Comparison of ENCODE assay signal across 12 cellular contexts in genomic region chr9:72154468-72155281, GRCh38. TPM values are rescaled to one million over a fixed set of nuclear protein-coding genes. Genes with fewer than 3 reads are reported as not detected.
DNase-seq lines count a peak whose midpoint lies in the region; ATAC-seq, FAIRE-seq and TF ChIP-seq lines count a peak whose summit lies in the region.
"Had no signal": no experiment of that assay in that cellular context is flagged by ENCODE, and none has a peak within 500 bp of the region (broad histone marks: within the 10 kb centered on the region; RNA-seq: fewer than 3 reads in every experiment).

No MANE protein-coding gene starts in this region.

- ATAC-seq in GM18858 (IDR thresholded peaks at IDR 0.05; ENCODE audit: unreplicated experiment) (peak; percentile 70), HG03565 (IDR thresholded peaks at IDR 0.05; ENCODE audit: unreplicated experiment) (peak; percentile 67), HepG2 (peak; percentile 99)

- H3K4me1 Mint-ChIP-seq in activated T-helper 2 cell treated with anti-CD3 and anti-CD28 coated beads, Interferon-gamma antibody, Interleukin-2, Interleukin-4, amounts not matched to agents 10 μg/mL and 5 μg/mL and 100 μg/mL, durations not matched to agents 14 hours and 24 hours and 36 hours (ENCODE audit: low read depth): no peaks in the 10 kb centered on the region

- H3F3A ChIP-seq in GM23248 (ENCODE audit: insufficient read depth): no peaks in the 10 kb centered on the region

- H3K4me1 ChIP-seq in GM23248 (ENCODE audit: insufficient read depth): no peaks in the 10 kb centered on the region
- H3K4me1 ChIP-seq in HepG2 (ENCODE audit: insufficient read depth, low read length): peaks cover 21% of the 10 kb centered on the region

- no peak overlapping the region for H3K9ac ChIP-seq in GM23248
- H3K9ac ChIP-seq in HepG2 (ENCODE audit: insufficient read depth, low read depth, low read length): no peak overlapping the region

- no peak for TF ChIP-seq CTCF in HepG2 (CRISPR knock-in tag; IDR thresholded peaks at IDR 0.05)

- no peaks in the 10 kb centered on the region for H3K9me2 ChIP-seq in GM23248 (ENCODE audit: insufficient read depth)

- H3K27ac Mint-ChIP-seq in activated T-helper 2 cell treated with anti-CD3 and anti-CD28 coated beads, Interferon-gamma antibody, Interleukin-2, Interleukin-4, amounts not matched to agents 10 μg/mL and 5 μg/mL and 100 μg/mL, durations not matched to agents 14 hours and 24 hours and 36 hours: no peak overlapping the region

- H3K4me2 ChIP-seq in GM23248 (ENCODE audit: unreplicated experiment) (no peak overlapping the region), HepG2 (ENCODE audit: low read depth, low read length) (peak overlapping the region; percentile 65)

- H3K27me3 ChIP-seq in GM23248 (replicated peaks; ENCODE audit: insufficient read depth) (peaks cover 8% of the 10 kb centered on the region), HepG2 (ENCODE audit: control insufficient read depth in 1 of 2, insufficient read depth in 2 of 2, low read length in 2 of 2) (peaks cover 0 to 12% of the 10 kb centered on the region in 2 experiments; a peak in 2 of 5 replicates)

- CTCF ChIA-PET in HepG2 (lab: Yijun Ruan, JAX; ENCODE audit: low intra/inter-chr PET ratio, low total read pairs): no interaction called here

- no peaks in the 10 kb centered on the region for H4K20me1 ChIP-seq in GM23248 (ENCODE audit: insufficient read depth)
- H4K20me1 ChIP-seq in HepG2 (ENCODE audit: insufficient read depth, low read length): no peaks in the 10 kb centered on the region

- peaks cover 11% of the 10 kb centered on the region for H3K27me3 Mint-ChIP-seq in activated T-helper 2 cell treated with anti-CD3 and anti-CD28 coated beads, Interferon-gamma antibody, Interleukin-2, Interleukin-4, amounts not matched to agents 10 μg/mL and 5 μg/mL and 100 μg/mL, durations not matched to agents 14 hours and 24 hours and 36 hours (ENCODE audit: low read depth)

- H2AFZ ChIP-seq in GM23248: no peak overlapping the region
- H2AFZ ChIP-seq in HepG2 (ENCODE audit: low read length): no peak overlapping the region

- H3K27ac ChIP-seq in GM23248: no peak overlapping the region
- peak overlapping the region; percentile 30 for H3K27ac ChIP-seq in HepG2 (ENCODE audit: extremely low read length, insufficient read depth, low read length)

- no peaks in the 10 kb centered on the region for H3K36me3 Mint-ChIP-seq in activated T-helper 2 cell treated with anti-CD3 and anti-CD28 coated beads, Interferon-gamma antibody, Interleukin-2, Interleukin-4, amounts not matched to agents 10 μg/mL and 5 μg/mL and 100 μg/mL, durations not matched to agents 14 hours and 24 hours and 36 hours (ENCODE audit: low read depth)
- H3K36me3 Mint-ChIP-seq: brain had no signal

- H3K4me3 ChIP-seq in GM23248 (no peak overlapping the region), HepG2 (replicated peaks in 1 of 3; ENCODE audit: insufficient read depth in 1 of 3, low read depth in 2 of 3, low read length in 3 of 3) (peak overlapping the region in 1 of 3 experiments; percentile 12; a peak in 1 of 6 replicates)

- POLR2A ChIA-PET in HepG2 (lab: Yijun Ruan, JAX): interaction anchor here (0.7 kb wide), 1 partner anchor 25 kb away, joined by 3 read pairs; no protein-coding TSS in a partner anchor

- intact Hi-C loops in HepG2 (cut with micrococcal nuclease; ENCODE audit: unreplicated experiment): no loop called here
- intact Hi-C loops in activated T-helper 2 cell treated with anti-CD3 and anti-CD28 coated beads, Interferon-gamma antibody, Interleukin-2, Interleukin-4, amounts not matched to agents 10 μg/mL and 5 μg/mL and 100 μg/mL, durations not matched to agents 14 hours and 24 hours and 36 hours (cut with micrococcal nuclease): no loop called here

- BruUV-seq in HepG2 (replicated peaks; lab: Mats Ljungman, UMichigan): no TSS peak

- no peak for TF ChIP-seq RAD21 in HepG2 (CRISPR knock-in tag; IDR thresholded peaks at IDR 0.05)

- WGBS in GM23248 (ENCODE audit: low coverage in 1 of 2, low lambda C conversion rate in 2 of 2, missing lambda C conversion rate in 2 of 2), 2 experiments: 46 to 48% methylated on average over 9 of the region's 9 CpGs
- 21% methylated on average over 9 of the region's 9 CpGs for WGBS in HepG2 (ENCODE audit: low lambda C conversion rate)

- no peak overlapping the region for H3K4me3 Mint-ChIP-seq in activated T-helper 2 cell treated with anti-CD3 and anti-CD28 coated beads, Interferon-gamma antibody, Interleukin-2, Interleukin-4, amounts not matched to agents 10 μg/mL and 5 μg/mL and 100 μg/mL, durations not matched to agents 14 hours and 24 hours and 36 hours (ENCODE audit: low read depth)
- H3K4me3 Mint-ChIP-seq: brain had no signal

- DNase-seq in GM23248: peak; percentile 5
- peak; percentile 85 for DNase-seq in HepG2 (ENCODE audit: low spot score)
- DNase-seq in COLO829 (ENCODE audit: low spot score): no peak
- no peak for DNase-seq in activated T-helper 2 cell treated with anti-CD3 and anti-CD28 coated beads, Interferon-gamma antibody, Interleukin-2, Interleukin-4, amounts not matched to agents 10 μg/mL and 5 μg/mL and 100 μg/mL, durations not matched to agents 14 hours and 24 hours and 36 hours (ENCODE audit: low spot score)
- no peak for DNase-seq in EL
- DNase-seq in GF-D8 (lab: John Stamatoyannopoulos, UW): no peak
- DNase-seq: stimulated activated CD4-positive, alpha-beta T cell treated with anti-CD3 and anti-CD28 coated beads, Interleukin-15, amount 100 ng/mL, for 24 hours had no signal

- H3K9me3 Mint-ChIP-seq in activated T-helper 2 cell treated with anti-CD3 and anti-CD28 coated beads, Interferon-gamma antibody, Interleukin-2, Interleukin-4, amounts not matched to agents 10 μg/mL and 5 μg/mL and 100 μg/mL, durations not matched to agents 14 hours and 24 hours and 36 hours: no peaks in the 10 kb centered on the region

- H3K79me2 ChIP-seq in GM23248 (ENCODE audit: insufficient read depth) (no peaks in the 10 kb centered on the region), HepG2 (ENCODE audit: insufficient read depth, low read length) (no peaks in the 10 kb centered on the region)

- TF ChIP-seq EP300 in HepG2 (IDR thresholded peaks at IDR 0.05; ENCODE audit: low read depth in 2 of 2, low read length in 2 of 2): peak in 1 of 2 experiments; percentile 46; a peak in 1 of 4 replicates
- peak; percentile 47; the same call in 1 of the 2 replicates for TF ChIP-seq EP300 in HepG2 (CRISPR knock-in tag; IDR thresholded peaks at IDR 0.05; ENCODE audit: borderline replicate concordance)

- H3K36me3 ChIP-seq in GM23248 (ENCODE audit: low read depth): no peaks in the 10 kb centered on the region
- H3K36me3 ChIP-seq in HepG2 (replicated peaks in 1 of 2; ENCODE audit: control insufficient read depth in 1 of 2, insufficient read depth in 2 of 2, low read length in 2 of 2): no peaks in the 10 kb centered on the region

- no peak for TF ChIP-seq POLR2A in HepG2 (IDR thresholded peaks at IDR 0.05; ENCODE audit: insufficient read depth in 1 of 2, low read depth in 2 of 2, low read length in 2 of 2)

- in situ Hi-C loops in GM23248 (cut with MboI): no loop called here
- in situ Hi-C loops in HepG2 (cut with HindIII; ENCODE audit: extremely low pct_ligation_motif_present, low pct_unique_long_range_greater_than_20kb): no loop called here

- no peaks in the 10 kb centered on the region for H3K9me3 ChIP-seq in GM23248 (ENCODE audit: low read depth)
- H3K9me3 ChIP-seq in HepG2 (ENCODE audit: low read length): no peaks in the 10 kb centered on the region

- peak; percentile 76 for FAIRE-seq in HepG2 (lab: Jason Lieb, UNC)
- FAIRE-seq: G401.6, TTC549 had no signal

TF ChIP-seq in HepG2, 621 proteins besides CTCF, POLR2A, EP300 and RAD21 (continues in another document):
- TF ChIP-seq MLX (CRISPR knock-in tag; IDR thresholded peaks at IDR 0.05) (no peak), SALL1 (CRISPR knock-in tag; IDR thresholded peaks at IDR 0.05) (peak; percentile 67; the same call in 1 of the 2 replicates), CREB1 (IDR thresholded peaks at IDR 0.05) (no peak; the same call in 1 of the 2 replicates), CREB1 (CRISPR knock-in tag; IDR thresholded peaks at IDR 0.05) (peak; percentile 66)

RNA-seq across cellular contexts. Expression of gene GDA, which starts 5.4 kb away (rescaled TPM):
- total RNA-seq in GM23248 (2014; rRNA removed; shearing (Covaris generic)): not detected in 2 replicates
- polyA plus RNA-seq in GM23248 (2016; fragmentation: Nextera tagmentation; extraction: Ambion mirVana) (not detected in 2 replicates), HepG2 (2011; rRNA removed) (0.99 and 1.5 TPM in 2 replicates)
- total RNA-seq in HepG2 (2016; rRNA removed; fragmentation: Illumina TruSeq; extraction: Trizol): 0.15 and 0.21 TPM in 2 replicates
- total RNA-seq in HepG2 (2016; cell fraction: cytosol; rRNA removed; fragmentation: Illumina TruSeq; extraction: Trizol; ENCODE audit: low read depth): not detected in 2 replicates
- total RNA-seq in HepG2 (2016; cell fraction: insoluble cytoplasmic fraction; rRNA removed; fragmentation: Illumina TruSeq; extraction: Trizol): 0.15 and 0.19 TPM in 2 replicates
- 0.09 TPM in 1 of 2 replicates, not detected in the other for total RNA-seq in HepG2 (2016; cell fraction: membrane; rRNA removed; fragmentation: Illumina TruSeq; extraction: Trizol)
- total RNA-seq in HepG2 (2016; cell fraction: nucleus; rRNA removed; fragmentation: Illumina TruSeq; extraction: Trizol): 0.31 TPM in 1 of 2 replicates, not detected in the other
- polyA plus RNA-seq in HepG2 (2011; cell fraction: cytosol; rRNA removed): 0.28 and 0.67 TPM in 2 replicates
- 1.0 and 1.9 TPM in 2 replicates for polyA plus RNA-seq in HepG2 (2011; cell fraction: nucleus; rRNA removed)
- polyA plus RNA-seq in HepG2 (2012): 0.93 and 1.2 TPM in 2 replicates
- polyA plus RNA-seq in HepG2 (2016; cell fraction: cytosol; fragmentation: Illumina TruSeq; extraction: Trizol; ENCODE audit: low read depth): not detected in 2 replicates
- polyA plus RNA-seq in HepG2 (2016; cell fraction: insoluble cytoplasmic fraction; fragmentation: Illumina TruSeq; extraction: Trizol; ENCODE audit: low read depth): 0.12 and 0.17 TPM in 2 replicates
- not detected in 2 replicates for polyA plus RNA-seq in HepG2 (2016; cell fraction: membrane; fragmentation: Illumina TruSeq; extraction: Trizol; ENCODE audit: low read depth)
- 0.25 and 0.31 TPM in 2 replicates for polyA plus RNA-seq in HepG2 (2016; cell fraction: nucleus; fragmentation: Illumina TruSeq; extraction: Trizol; ENCODE audit: insufficient read depth, low read depth)
- polyA minus RNA-seq in HepG2 (2011; rRNA and poly(A)+ RNA removed; ENCODE audit: low replicate concordance): 0.94 and 75.0 TPM in 2 replicates
- 1.1 and 2.5 TPM in 2 replicates for polyA minus RNA-seq in HepG2 (2011; cell fraction: cytosol; rRNA and poly(A)+ RNA removed)
- polyA minus RNA-seq in HepG2 (2011; cell fraction: nucleus; rRNA and poly(A)+ RNA removed): 3.5 and 4.4 TPM in 2 replicates
- total RNA-seq in activated T-helper 2 cell treated with anti-CD3 and anti-CD28 coated beads, Interferon-gamma antibody, Interleukin-2, Interleukin-4, amounts not matched to agents 10 μg/mL and 5 μg/mL and 100 μg/mL, durations not matched to agents 14 hours and 24 hours and 36 hours: 0.07 TPM in 1 of 2 replicates, not detected in the other

Comparison
In these comparisons a context has a peak if more than half of its experiments do, and no peak if none do; other contexts are left out.
1. DNase-seq: peak in GM23248 (single experiment) and HepG2 (single experiment); none in COLO829 (single experiment), activated T-helper 2 cell treated with anti-CD3 and anti-CD28 coated beads, Interferon-gamma antibody, Interleukin-2, Interleukin-4, amounts not matched to agents 10 μg/mL and 5 μg/mL and 100 μg/mL, durations not matched to agents 14 hours and 24 hours and 36 hours (single experiment), EL (single experiment) and GF-D8 (single experiment).
2. Peak in every context shown above with its lines, with median percentiles within 50 percentile points of each other: ATAC-seq.